In the genomic region with DNA sequence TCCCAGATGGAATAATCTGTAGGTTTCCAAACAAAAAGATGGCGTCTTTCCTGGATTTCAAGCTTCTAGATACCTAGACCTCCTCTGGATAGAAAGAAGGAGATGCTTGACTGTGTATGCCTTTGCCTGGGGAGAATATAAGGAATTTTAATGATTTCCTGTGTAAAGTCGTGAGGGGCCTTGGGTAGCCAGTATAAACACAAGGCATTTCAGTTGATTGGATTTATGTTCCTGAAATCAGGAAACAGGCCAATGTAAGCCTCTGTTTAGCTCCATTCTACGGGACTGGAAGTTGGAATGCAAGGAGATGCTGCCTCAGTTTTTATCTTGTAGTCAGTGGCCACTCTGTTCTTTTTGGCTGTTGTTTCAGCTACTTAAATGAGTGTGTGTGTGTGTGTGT, we compare ENCODE assay signal across 27 cellular contexts.
"Had no signal": no experiment of that assay in that cellular context is flagged by ENCODE, and none has a peak within 500 bp of the region (broad histone marks: within the 10 kb centered on the region; RNA-seq: fewer than 3 reads in every experiment).

No MANE protein-coding gene starts in this region.

- DNase-seq: hippocampal formation; kidney glomerular epithelial cell; left cardiac atrium; left lung; lower lobe of right lung; mammary epithelial cell; mesenchymal stem cell; naive thymus-derived CD8-positive, alpha-beta T cell; nephron progenitor cell; ovary; retina; right cardiac atrium; spleen; stimulated activated CD4-positive, alpha-beta T cell treated with anti-CD3 and anti-CD28 coated beads, Interleukin-2, amount 100 ng/mL, for 48 hours; stimulated activated CD4-positive, alpha-beta T cell treated with anti-CD3 and anti-CD28 coated beads, Interleukin-4, amount 100 ng/mL, for 4 hours; stimulated activated CD8-positive, alpha-beta memory T cell treated with anti-CD3 and anti-CD28 coated beads, Interleukin-4, amount 100 ng/mL, for 48 hours; stimulated activated naive B cell treated with anti-CD40 and anti-IgM and Interleukin-4, amounts not matched to agents 10 μg/mL and 1 μg/mL and 100 μg/mL, for 72 hours; stimulated activated naive CD8-positive, alpha-beta T cell treated with anti-CD3 and anti-CD28 coated beads, Interleukin-15, Interleukin-2, amounts not matched to agents 100 U/mL and 50 U/mL, for 24 hours; stomach; testis; thyroid gland; transverse colon; upper lobe of left lung had no signal

- H3K27me3 ChIP-seq: left lung, ovary, spleen, testis, thyroid gland, transverse colon, upper lobe of left lung had no signal

- H3K9me3 ChIP-seq: left lung, lower lobe of right lung, ovary, prostate gland, spleen, stomach, testis, thyroid gland, transverse colon, upper lobe of left lung had no signal

- FAIRE-seq: keratinocyte had no signal

- ATAC-seq: left cardiac atrium; left lung; lower lobe of right lung; naive thymus-derived CD8-positive, alpha-beta T cell; right cardiac atrium; sciatic nerve; stimulated activated naive B cell treated with anti-CD40 and anti-IgM and Interleukin-4, amounts not matched to agents 10 μg/mL and 1 μg/mL and 100 μg/mL, for 72 hours; stimulated activated naive CD8-positive, alpha-beta T cell treated with anti-CD3 and anti-CD28 coated beads, Interleukin-15, Interleukin-2, amounts not matched to agents 100 U/mL and 50 U/mL, for 24 hours had no signal

- H3K36me3 ChIP-seq: left lung, lower lobe of right lung, ovary, prostate gland, spleen, stomach, thyroid gland, transverse colon, upper lobe of left lung had no signal

- H3K27ac Mint-ChIP-seq: naive thymus-derived CD8-positive, alpha-beta T cell; stimulated activated naive B cell treated with anti-CD40 and anti-IgM and Interleukin-4, amounts not matched to agents 10 μg/mL and 1 μg/mL and 100 μg/mL, for 72 hours had no signal

- H3K4me3 Mint-ChIP-seq: naive thymus-derived CD8-positive, alpha-beta T cell; nephron progenitor cell; stimulated activated naive B cell treated with anti-CD40 and anti-IgM and Interleukin-4, amounts not matched to agents 10 μg/mL and 1 μg/mL and 100 μg/mL, for 72 hours had no signal

- H3K9me3 Mint-ChIP-seq: stimulated activated naive B cell treated with anti-CD40 and anti-IgM and Interleukin-4, amounts not matched to agents 10 μg/mL and 1 μg/mL and 100 μg/mL, for 72 hours had no signal

- H3K4me1 ChIP-seq: left lung, lower lobe of right lung, prostate gland, spleen, stomach, testis, thyroid gland, transverse colon, upper lobe of left lung had no signal

- H3K27ac ChIP-seq: left lung, lower lobe of right lung, ovary, prostate gland, spleen, stomach, testis, thyroid gland, transverse colon, upper lobe of left lung had no signal

- H3K36me3 Mint-ChIP-seq: naive thymus-derived CD8-positive, alpha-beta T cell; stimulated activated naive B cell treated with anti-CD40 and anti-IgM and Interleukin-4, amounts not matched to agents 10 μg/mL and 1 μg/mL and 100 μg/mL, for 72 hours had no signal

- H3K4me1 Mint-ChIP-seq: naive thymus-derived CD8-positive, alpha-beta T cell; stimulated activated naive B cell treated with anti-CD40 and anti-IgM and Interleukin-4, amounts not matched to agents 10 μg/mL and 1 μg/mL and 100 μg/mL, for 72 hours had no signal

- H3K4me3 ChIP-seq: left lung, lower lobe of right lung, ovary, prostate gland, skin epidermis, spleen, stomach, testis, thyroid gland, transverse colon, upper lobe of left lung had no signal
